1 cellular context compared by ENCODE assay signal in genomic region chr22:23750744-23751440, GRCh38.
A peak's percentile ranks its signal among the peaks of the same experiment; 100 is the strongest.
TF ChIP-seq lines count a peak whose summit lies in the region.

Gene ZNF70 (minus strand): TSS chr22:23751112. CDS start chr22:23745140, 5,972 bp downstream.

TF ChIP-seq in HepG2, 621 proteins besides CTCF, POLR2A, EP300 and RAD21 (continued from another document):
- TF ChIP-seq, protein P1, sequence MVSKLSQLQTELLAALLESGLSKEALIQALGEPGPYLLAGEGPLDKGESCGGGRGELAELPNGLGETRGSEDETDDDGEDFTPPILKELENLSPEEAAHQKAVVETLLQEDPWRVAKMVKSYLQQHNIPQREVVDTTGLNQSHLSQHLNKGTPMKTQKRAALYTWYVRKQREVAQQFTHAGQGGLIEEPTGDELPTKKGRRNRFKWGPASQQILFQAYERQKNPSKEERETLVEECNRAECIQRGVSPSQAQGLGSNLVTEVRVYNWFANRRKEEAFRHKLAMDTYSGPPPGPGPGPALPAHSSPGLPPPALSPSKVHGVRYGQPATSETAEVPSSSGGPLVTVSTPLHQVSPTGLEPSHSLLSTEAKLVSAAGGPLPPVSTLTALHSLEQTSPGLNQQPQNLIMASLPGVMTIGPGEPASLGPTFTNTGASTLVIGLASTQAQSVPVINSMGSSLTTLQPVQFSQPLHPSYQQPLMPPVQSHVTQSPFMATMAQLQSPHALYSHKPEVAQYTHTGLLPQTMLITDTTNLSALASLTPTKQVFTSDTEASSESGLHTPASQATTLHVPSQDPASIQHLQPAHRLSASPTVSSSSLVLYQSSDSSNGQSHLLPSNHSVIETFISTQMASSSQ (IDR thresholded peaks at IDR 0.05; ENCODE audit: low read depth) = no peak
- TF ChIP-seq, protein P1 (CRISPR knock-in tag; IDR thresholded peaks at IDR 0.05; ENCODE audit: borderline replicate concordance) = peak; percentile 38; the same call in 1 of the 2 replicates
- no peak; the same call in 1 of the 2 replicates for TF ChIP-seq ZNF446 (CRISPR knock-in tag; IDR thresholded peaks at IDR 0.05)
- peak; percentile 48 for TF ChIP-seq ELF1 (CRISPR knock-in tag; IDR thresholded peaks at IDR 0.05)
- 0 out of 2 replicates have a peak, but pooled peaks have one; percentile 46 for TF ChIP-seq ZNF484 (CRISPR knock-in tag; IDR thresholded peaks at IDR 0.05; ENCODE audit: borderline replicate concordance, low read depth)
- no peak for TF ChIP-seq JUN (CRISPR knock-in tag; IDR thresholded peaks at IDR 0.05)
- TF ChIP-seq ZNF563 (CRISPR knock-in tag; IDR thresholded peaks at IDR 0.05) = peak; percentile 55; the same call in 1 of the 2 replicates
- TF ChIP-seq ZFY (CRISPR knock-in tag; IDR thresholded peaks at IDR 0.05) = peak; percentile 83
- no peak for TF ChIP-seq MEIS2 (CRISPR knock-in tag; IDR thresholded peaks at IDR 0.05)
- no peak for TF ChIP-seq NCOA1 (CRISPR knock-in tag; IDR thresholded peaks at IDR 0.05)
- no peak for TF ChIP-seq ZNF138 (CRISPR knock-in tag; IDR thresholded peaks at IDR 0.05; ENCODE audit: low read depth)
- TF ChIP-seq YY1 (IDR thresholded peaks at IDR 0.05; ENCODE audit: insufficient read depth, insufficient replicate concordance, low read depth, low read length) = peak; percentile 80
- no peak for TF ChIP-seq ZNF496 (CRISPR knock-in tag; IDR thresholded peaks at IDR 0.05; ENCODE audit: insufficient replicate concordance)
- TF ChIP-seq ZNF782 (CRISPR knock-in tag; IDR thresholded peaks at IDR 0.05; ENCODE audit: borderline replicate concordance) = no peak
- 0 out of 4 replicates have a peak, but pooled peaks of 1 of the 2 experiments have one; percentile 19 for TF ChIP-seq KLF16 (CRISPR knock-in tag; IDR thresholded peaks at IDR 0.05)
- TF ChIP-seq ZNF790 (CRISPR knock-in tag; IDR thresholded peaks at IDR 0.05; ENCODE audit: borderline replicate concordance) = no peak
- no peak for TF ChIP-seq MLX (CRISPR knock-in tag; IDR thresholded peaks at IDR 0.05)
- TF ChIP-seq, protein P2, sequence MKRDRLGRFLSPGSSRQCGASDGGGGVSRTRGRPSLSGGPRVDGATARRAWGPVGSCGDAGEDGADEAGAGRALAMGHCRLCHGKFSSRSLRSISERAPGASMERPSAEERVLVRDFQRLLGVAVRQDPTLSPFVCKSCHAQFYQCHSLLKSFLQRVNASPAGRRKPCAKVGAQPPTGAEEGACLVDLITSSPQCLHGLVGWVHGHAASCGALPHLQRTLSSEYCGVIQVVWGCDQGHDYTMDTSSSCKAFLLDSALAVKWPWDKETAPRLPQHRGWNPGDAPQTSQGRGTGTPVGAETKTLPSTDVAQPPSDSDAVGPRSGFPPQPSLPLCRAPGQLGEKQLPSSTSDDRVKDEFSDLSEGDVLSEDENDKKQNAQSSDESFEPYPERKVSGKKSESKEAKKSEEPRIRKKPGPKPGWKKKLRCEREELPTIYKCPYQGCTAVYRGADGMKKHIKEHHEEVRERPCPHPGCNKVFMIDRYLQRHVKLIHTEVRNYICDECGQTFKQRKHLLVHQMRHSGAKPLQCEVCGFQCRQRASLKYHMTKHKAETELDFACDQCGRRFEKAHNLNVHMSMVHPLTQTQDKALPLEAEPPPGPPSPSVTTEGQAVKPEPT (CRISPR knock-in tag; IDR thresholded peaks at IDR 0.05; ENCODE audit: low read depth) = 0 out of 2 replicates have a peak, but pooled peaks have one; percentile 7
- TF ChIP-seq SALL1 (CRISPR knock-in tag; IDR thresholded peaks at IDR 0.05) = peak; percentile 63
- TF ChIP-seq, protein P3, sequence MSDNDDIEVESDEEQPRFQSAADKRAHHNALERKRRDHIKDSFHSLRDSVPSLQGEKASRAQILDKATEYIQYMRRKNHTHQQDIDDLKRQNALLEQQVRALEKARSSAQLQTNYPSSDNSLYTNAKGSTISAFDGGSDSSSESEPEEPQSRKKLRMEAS (IDR thresholded peaks at IDR 0.05) = peak; percentile 48; the same call in 1 of the 2 replicates
- TF ChIP-seq HMGXB4 (CRISPR knock-in tag; IDR thresholded peaks at IDR 0.05; ENCODE audit: borderline replicate concordance in 1 of 2, low read depth in 1 of 2) = 0 out of 4 replicates have a peak, but pooled peaks of 1 of the 2 experiments have one; percentile 12
- no peak for TF ChIP-seq ZNF703 (CRISPR knock-in tag; IDR thresholded peaks at IDR 0.05; ENCODE audit: borderline replicate concordance)
- TF ChIP-seq KMT2A (CRISPR knock-in tag; IDR thresholded peaks at IDR 0.05) = no peak
